In genomic region chr1:203555484-203556046, GRCh38 we compare ENCODE assay signal across 12 cellular contexts.
DNase-seq lines count a peak whose midpoint lies in the region; ATAC-seq and TF ChIP-seq lines count a peak whose summit lies in the region.
"Had no signal": no experiment of that assay in that cellular context is flagged by ENCODE, and none has a peak within 500 bp of the region (broad histone marks: within the 10 kb centered on the region; RNA-seq: fewer than 3 reads in every experiment).

No MANE protein-coding gene starts in this region.

- no peaks in the 10 kb centered on the region for H3K36me3 ChIP-seq in osteoblast (ENCODE audit: insufficient read depth, low read length)
- H3K36me3 ChIP-seq in upper lobe of left lung = no peaks in the 10 kb centered on the region

- TF ChIP-seq CTCF in fibroblast of the aortic adventitia (IDR thresholded peaks at IDR 0.05; ENCODE audit: insufficient read depth, low read length) = no peak
- TF ChIP-seq CTCF in osteoblast (IDR thresholded peaks at IDR 0.05; ENCODE audit: extremely low read depth, low read depth, low read length) = no peak
- no peak for TF ChIP-seq CTCF in upper lobe of left lung (IDR thresholded peaks at IDR 0.05)

- WGBS in upper lobe of left lung, 2 donors = 81 to 88% methylated on average over 9 of the region's 9 CpGs

- TF ChIP-seq EP300 in upper lobe of left lung (IDR thresholded peaks at IDR 0.05) = no peak

- intact Hi-C loops in activated CD4-positive, alpha-beta T cell treated with anti-CD3 and anti-CD28 coated beads, Interleukin-2, amount 10 ng/mL, durations not matched to agents 24 days and 14 days (cut with micrococcal nuclease) = no loop called here

- no peaks in the 10 kb centered on the region for H3K36me3 Mint-ChIP-seq in activated CD4-positive, alpha-beta T cell treated with anti-CD3 and anti-CD28 coated beads, Interleukin-2, amount 10 ng/mL, durations not matched to agents 24 days and 14 days (ENCODE audit: low read depth)
- H3K36me3 Mint-ChIP-seq: naive thymus-derived CD4-positive, alpha-beta T cell had no signal

- peak overlapping the region; percentile 70 for H3K4me2 ChIP-seq in osteoblast (ENCODE audit: insufficient read depth, low read length)

- no peak overlapping the region for H3K4me3 Mint-ChIP-seq in activated CD4-positive, alpha-beta T cell treated with anti-CD3 and anti-CD28 coated beads, Interleukin-2, amount 10 ng/mL, durations not matched to agents 24 days and 14 days
- H3K4me3 Mint-ChIP-seq: naive thymus-derived CD4-positive, alpha-beta T cell had no signal

- H3K9me3 Mint-ChIP-seq in activated CD4-positive, alpha-beta T cell treated with anti-CD3 and anti-CD28 coated beads, Interleukin-2, amount 10 ng/mL, durations not matched to agents 24 days and 14 days = no peaks in the 10 kb centered on the region
- H3K9me3 Mint-ChIP-seq: naive thymus-derived CD4-positive, alpha-beta T cell had no signal

- peaks cover 3% of the 10 kb centered on the region for H3K4me1 Mint-ChIP-seq in activated CD4-positive, alpha-beta T cell treated with anti-CD3 and anti-CD28 coated beads, Interleukin-2, amount 10 ng/mL, durations not matched to agents 24 days and 14 days
- H3K4me1 Mint-ChIP-seq: naive thymus-derived CD4-positive, alpha-beta T cell had no signal

- ATAC-seq in upper lobe of left lung (ENCODE audit: low FRiP score in 2 of 2) = no peak
- ATAC-seq in GM18505 (IDR thresholded peaks at IDR 0.05; ENCODE audit: unreplicated experiment) = no peak
- ATAC-seq: naive thymus-derived CD4-positive, alpha-beta T cell had no signal

- TF ChIP-seq POLR2A in upper lobe of left lung (IDR thresholded peaks at IDR 0.05) (no peak), GM18505 (IDR thresholded peaks at IDR 0.05; ENCODE audit: borderline replicate concordance, extremely low read depth, insufficient read depth, insufficient read length) (no peak)

- peaks cover 17% of the 10 kb centered on the region for H3K27me3 Mint-ChIP-seq in activated CD4-positive, alpha-beta T cell treated with anti-CD3 and anti-CD28 coated beads, Interleukin-2, amount 10 ng/mL, durations not matched to agents 24 days and 14 days

- H3K4me3 ChIP-seq in fibroblast of the aortic adventitia (ENCODE audit: low read depth, low read length) (peak overlapping the region; percentile 40), osteoblast (ENCODE audit: insufficient read depth, low read length) (peak overlapping the region; percentile 34), upper lobe of left lung (no peak overlapping the region)

- no peaks in the 10 kb centered on the region for H3K79me2 ChIP-seq in osteoblast (ENCODE audit: insufficient read depth, low read length)

- H3K4me1 ChIP-seq in osteoblast (ENCODE audit: insufficient read depth, low read length) = peaks cover 48% of the 10 kb centered on the region
- H3K4me1 ChIP-seq in upper lobe of left lung = peaks cover 0 to 12% (median 7%) of the 10 kb centered on the region in 4 donors

- H4K20me1 ChIP-seq in osteoblast (ENCODE audit: insufficient read depth, low read length) = no peaks in the 10 kb centered on the region

- peak; percentile 56 for DNase-seq in NCI-H82 (lab: John Stamatoyannopoulos, UW)
- DNase-seq in NCI-H82 treated with DMSO at 0.1 percent for 48 hours (lab: John Stamatoyannopoulos, UW; ENCODE audit: unreplicated experiment) = no peak
- no peak for DNase-seq in fibroblast of the aortic adventitia (ENCODE audit: low read depth)
- DNase-seq in osteoblast (ENCODE audit: insufficient read length, low spot score, missing footprints) = no peak
- DNase-seq in upper lobe of left lung = no peak
- no peak for DNase-seq in GM19240 (ENCODE audit: insufficient read length, low spot score)
- DNase-seq in activated CD4-positive, alpha-beta T cell treated with anti-CD3 and anti-CD28 coated beads, Interleukin-2, amount 10 ng/mL, durations not matched to agents 24 days and 14 days = no peak
- DNase-seq: 8988T; activated T-cell treated with anti-CD3 and anti-CD28 coated beads for 4 hours; central memory CD4-positive, alpha-beta T cell; naive thymus-derived CD4-positive, alpha-beta T cell had no signal

- H3K27me3 ChIP-seq in osteoblast (ENCODE audit: insufficient read depth, low read length) (no peaks in the 10 kb centered on the region), upper lobe of left lung (no peaks in the 10 kb centered on the region)

- H3K27ac ChIP-seq in osteoblast (ENCODE audit: low read depth, low read length) (peak overlapping the region; percentile 95), upper lobe of left lung (peak overlapping the region; percentile 3 to 64 (median 38))

- H3K9me3 ChIP-seq in osteoblast (ENCODE audit: low read depth, low read length) (no peaks in the 10 kb centered on the region), upper lobe of left lung (no peaks in the 10 kb centered on the region)

- peak overlapping the region; percentile 4 for H2AFZ ChIP-seq in osteoblast (ENCODE audit: low read length)

- no peak overlapping the region for H3K27ac Mint-ChIP-seq in activated CD4-positive, alpha-beta T cell treated with anti-CD3 and anti-CD28 coated beads, Interleukin-2, amount 10 ng/mL, durations not matched to agents 24 days and 14 days
- H3K27ac Mint-ChIP-seq: naive thymus-derived CD4-positive, alpha-beta T cell had no signal

Comparison
In these comparisons a context has a peak if more than half of its experiments do, and no peak if none do; other contexts are left out.
1. H3K4me3 ChIP-seq: peak in fibroblast of the aortic adventitia (single experiment) and osteoblast (single experiment); none in upper lobe of left lung (0 of 4).